Comparison of ENCODE assay signal across 18 cellular contexts in the genomic region with DNA sequence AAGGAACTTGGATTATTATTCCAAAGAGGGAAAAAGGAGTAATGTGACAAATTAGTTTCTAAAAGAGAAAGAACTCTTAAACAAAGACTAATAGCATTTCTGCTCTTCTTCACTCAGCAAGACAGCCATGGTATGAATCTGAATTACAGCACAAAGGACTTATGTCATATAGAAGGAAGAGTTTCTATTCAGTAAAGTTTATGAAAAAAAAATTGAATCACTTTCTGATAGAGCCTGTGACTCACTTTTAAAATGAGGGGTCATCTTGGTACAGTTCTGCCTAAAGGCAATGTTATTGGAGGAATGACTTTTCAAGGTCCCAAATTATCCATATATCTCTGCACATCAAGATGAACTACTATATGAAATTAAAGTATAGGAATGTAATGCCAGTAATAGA.
DNase-seq lines count a peak whose midpoint lies in the region; ATAC-seq, FAIRE-seq and TF ChIP-seq lines count a peak whose summit lies in the region.
"Had no signal": no experiment of that assay in that cellular context is flagged by ENCODE, and none has a peak within 500 bp of the region (broad histone marks: within the 10 kb centered on the region; RNA-seq: fewer than 3 reads in every experiment).

No MANE protein-coding gene starts in this region.

- no peak for TF ChIP-seq POLR2A in H54 (IDR thresholded peaks at IDR 0.05; ENCODE audit: low read depth, low read length)

- TF ChIP-seq CTCF in epithelial cell of esophagus (IDR thresholded peaks at IDR 0.05; ENCODE audit: insufficient read depth, low read depth, low read length, missing control alignments) (no peak), parathyroid adenoma (IDR thresholded peaks at IDR 0.05) (no peak)

- ATAC-seq in activated CD4-positive, alpha-beta T cell treated with anti-CD3 and anti-CD28 coated beads for 36 hours: peak; percentile 37
- ATAC-seq in HG02973 (IDR thresholded peaks at IDR 0.05; ENCODE audit: unreplicated experiment): no peak
- no peak for ATAC-seq in T-cell (replicated peaks in 1 of 4)

- H3K9me3 ChIP-seq in parathyroid adenoma (ENCODE audit: control insufficient read depth, low read length): no peaks in the 10 kb centered on the region

- no peak overlapping the region for H3K9ac ChIP-seq in parathyroid adenoma

- FAIRE-seq in H54 (lab: Jason Lieb, UNC): peak; percentile 72
- FAIRE-seq: A204.1, G401.6, GM12891, HTR-8/SVneo had no signal

- H3K27ac Mint-ChIP-seq in activated CD4-positive, alpha-beta T cell treated with anti-CD3 and anti-CD28 coated beads for 36 hours: peak overlapping the region; percentile 26
- H3K27ac Mint-ChIP-seq in activated CD4-positive, alpha-beta T cell treated with anti-CD3 and anti-CD28 coated beads, Interleukin-2, amount 10 ng/mL, durations not matched to agents 7 days and 5 days: no peak overlapping the region
- no peak overlapping the region for H3K27ac Mint-ChIP-seq in T-cell

- CTCF ChIA-PET in activated CD4-positive, alpha-beta T cell treated with anti-CD3 and anti-CD28 coated beads for 36 hours (lab: Charles Lee): no interaction called here
- CTCF ChIA-PET in activated CD4-positive, alpha-beta T cell treated with anti-CD3 and anti-CD28 coated beads, Interleukin-2, amount 10 ng/mL, durations not matched to agents 7 days and 5 days (lab: Charles Lee): no interaction called here
- CTCF ChIA-PET in T-cell (lab: Charles Lee): no interaction called here

- peaks cover 3% of the 10 kb centered on the region for H3K36me3 Mint-ChIP-seq in activated CD4-positive, alpha-beta T cell treated with anti-CD3 and anti-CD28 coated beads for 36 hours (ENCODE audit: low read depth)
- peaks cover 13% of the 10 kb centered on the region for H3K36me3 Mint-ChIP-seq in activated CD4-positive, alpha-beta T cell treated with anti-CD3 and anti-CD28 coated beads, Interleukin-2, amount 10 ng/mL, durations not matched to agents 7 days and 5 days (ENCODE audit: low read depth)
- no peaks in the 10 kb centered on the region for H3K36me3 Mint-ChIP-seq in T-cell

- POLR2A ChIA-PET in activated CD4-positive, alpha-beta T cell treated with anti-CD3 and anti-CD28 coated beads for 36 hours (lab: Charles Lee): no interaction called here
- POLR2A ChIA-PET in activated CD4-positive, alpha-beta T cell treated with anti-CD3 and anti-CD28 coated beads, Interleukin-2, amount 10 ng/mL, durations not matched to agents 7 days and 5 days (lab: Charles Lee): no interaction called here
- POLR2A ChIA-PET in T-cell (lab: Charles Lee): no interaction called here

- H3K27me3 ChIP-seq in parathyroid adenoma (ENCODE audit: control insufficient read depth, insufficient read depth, low read length): no peaks in the 10 kb centered on the region

- intact Hi-C loops in activated CD4-positive, alpha-beta T cell treated with anti-CD3 and anti-CD28 coated beads for 36 hours (cut with DNase I, micrococcal nuclease): loop anchor here in 1 of 2 experiments (5.0 kb wide), 1 partner anchor 178 kb away; no protein-coding TSS in a partner anchor

- no peaks in the 10 kb centered on the region for H3K79me2 ChIP-seq in parathyroid adenoma

- no peaks in the 10 kb centered on the region for H3K27me3 Mint-ChIP-seq in activated CD4-positive, alpha-beta T cell treated with anti-CD3 and anti-CD28 coated beads for 36 hours
- H3K27me3 Mint-ChIP-seq in activated CD4-positive, alpha-beta T cell treated with anti-CD3 and anti-CD28 coated beads, Interleukin-2, amount 10 ng/mL, durations not matched to agents 7 days and 5 days: peaks cover 2% of the 10 kb centered on the region
- H3K27me3 Mint-ChIP-seq in T-cell: no peaks in the 10 kb centered on the region

- H3K4me1 Mint-ChIP-seq in activated CD4-positive, alpha-beta T cell treated with anti-CD3 and anti-CD28 coated beads for 36 hours: peaks cover 46% of the 10 kb centered on the region
- peaks cover 48% of the 10 kb centered on the region for H3K4me1 Mint-ChIP-seq in activated CD4-positive, alpha-beta T cell treated with anti-CD3 and anti-CD28 coated beads, Interleukin-2, amount 10 ng/mL, durations not matched to agents 7 days and 5 days
- H3K4me1 Mint-ChIP-seq in T-cell: peaks cover 22 to 25% (median 24%) of the 10 kb centered on the region in 3 donors

- H3K4me3 ChIP-seq in epithelial cell of esophagus (ENCODE audit: low read length): no peak overlapping the region
- H3K4me3 ChIP-seq in parathyroid adenoma (ENCODE audit: low read depth, low read length): no peak overlapping the region
- H3K4me3 ChIP-seq: PC-9 had no signal

- DNase-seq in activated CD4-positive, alpha-beta T cell treated with anti-CD3 and anti-CD28 coated beads for 36 hours: no peak
- no peak for DNase-seq in activated CD4-positive, alpha-beta T cell treated with anti-CD3 and anti-CD28 coated beads, Interleukin-2, amount 10 ng/mL, durations not matched to agents 7 days and 5 days
- DNase-seq in H54 (ENCODE audit: insufficient read length, low spot score) (no peak), epithelial cell of esophagus (ENCODE audit: low read depth) (peak; percentile 26), T-cell (no peak)
- no peak for DNase-seq in effector CD8-positive, alpha-beta T cell (lab: John Stamatoyannopoulos, UW)
- DNase-seq: COR-L47, NCI-H1092 treated with DMSO at 0.1 percent for 48 hours, NCI-H1694, NCI-H446, PC-9 had no signal

- H3K9me3 Mint-ChIP-seq in activated CD4-positive, alpha-beta T cell treated with anti-CD3 and anti-CD28 coated beads for 36 hours (ENCODE audit: low read depth): peaks cover 7% of the 10 kb centered on the region
- H3K9me3 Mint-ChIP-seq in activated CD4-positive, alpha-beta T cell treated with anti-CD3 and anti-CD28 coated beads, Interleukin-2, amount 10 ng/mL, durations not matched to agents 7 days and 5 days: peaks cover 16% of the 10 kb centered on the region
- no peaks in the 10 kb centered on the region for H3K9me3 Mint-ChIP-seq in T-cell

- H3K4me3 Mint-ChIP-seq in activated CD4-positive, alpha-beta T cell treated with anti-CD3 and anti-CD28 coated beads for 36 hours: no peak overlapping the region
- no peak overlapping the region for H3K4me3 Mint-ChIP-seq in activated CD4-positive, alpha-beta T cell treated with anti-CD3 and anti-CD28 coated beads, Interleukin-2, amount 10 ng/mL, durations not matched to agents 7 days and 5 days
- no peak overlapping the region for H3K4me3 Mint-ChIP-seq in T-cell

- H3K27ac ChIP-seq in parathyroid adenoma: peak overlapping the region; percentile 89
- H3K27ac ChIP-seq: C4-2B, PC-9 had no signal

- H3K36me3 ChIP-seq in parathyroid adenoma (ENCODE audit: control insufficient read depth, insufficient read depth, low read length): no peaks in the 10 kb centered on the region

- peaks cover 29% of the 10 kb centered on the region for H3K4me1 ChIP-seq in parathyroid adenoma

- no peak overlapping the region for H3K4me2 ChIP-seq in parathyroid adenoma (ENCODE audit: low read length)
- H3K4me2 ChIP-seq: PC-9 had no signal

- H2AFZ ChIP-seq in parathyroid adenoma: no peak overlapping the region
- H2AFZ ChIP-seq: PC-9 had no signal
